Comparison of ENCODE assay signal across 1 cellular context in genomic region chrX:14964500-14964899, GRCh38.
TF ChIP-seq lines count a peak whose summit lies in the region.

No MANE protein-coding gene starts in this region.

TF ChIP-seq in WTC11, 78 proteins besides CTCF, POLR2A, EP300 and RAD21 (continued from another document):
- TF ChIP-seq STAT6 (CRISPR knock-in tag; conservative IDR thresholded peaks at IDR 0.05; ENCODE audit: low read depth), result no peak
- TF ChIP-seq ZNF671 (CRISPR knock-in tag; IDR thresholded peaks at IDR 0.05), result no peak
